In the genomic region with DNA sequence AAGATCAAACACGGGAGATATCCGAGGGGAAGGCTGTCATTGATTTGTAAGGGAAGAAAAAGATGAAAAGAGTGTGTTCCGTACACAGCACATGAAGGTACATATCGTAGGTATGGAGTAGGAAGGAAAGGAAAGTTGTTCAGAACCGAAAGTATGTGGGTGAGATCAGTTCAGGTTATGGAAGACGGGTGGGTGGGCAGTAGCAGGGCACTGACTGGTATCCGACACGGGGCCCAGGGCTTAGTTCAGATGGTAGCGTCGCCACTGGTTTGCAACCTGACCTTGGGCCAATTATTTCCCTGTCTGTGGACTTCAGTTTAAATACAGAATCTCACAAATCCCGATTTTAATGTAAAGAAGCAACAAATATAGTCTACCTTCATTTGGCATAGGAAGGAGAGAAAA, we compare ENCODE assay signal across 8 cellular contexts. TPM values are rescaled to one million over a fixed set of nuclear protein-coding genes. Genes with fewer than 3 reads are reported as not detected.
DNase-seq lines count a peak whose midpoint lies in the region; ATAC-seq, FAIRE-seq and TF ChIP-seq lines count a peak whose summit lies in the region.

No MANE protein-coding gene starts in this region.

- TF ChIP-seq POLR2A in H54 (IDR thresholded peaks at IDR 0.05; ENCODE audit: low read depth, low read length), result no peak

- POLR2A ChIA-PET in BJ (lab: Charles Lee), result no interaction called here

- no peak for FAIRE-seq in H54 (lab: Jason Lieb, UNC)

- no peak for ATAC-seq in HG02798 (IDR thresholded peaks at IDR 0.05; ENCODE audit: poor library complexity, unreplicated experiment)
- ATAC-seq in HG03342 (IDR thresholded peaks at IDR 0.05; ENCODE audit: unreplicated experiment), result no peak

- CTCF ChIA-PET in BJ (lab: Yijun Ruan, JAX), result interaction anchor here (0.9 to 1.8 kb wide), 4 partner anchors 9 to 108 kb away, joined by 3 to 5 read pairs (median 4); no protein-coding TSS in a partner anchor

- TF ChIP-seq CTCF in BJ (IDR thresholded peaks at IDR 0.05; ENCODE audit: insufficient read depth, low read depth, low read length), result no peak

- peak overlapping the region; percentile 82 for H3K4me3 ChIP-seq in BJ (ENCODE audit: low read depth, low read length)

- peak overlapping the region; percentile 92 for H3K27ac ChIP-seq in angular gyrus (ENCODE audit: low read depth, low read length)

- H3K27me3 ChIP-seq in BJ (ENCODE audit: control insufficient read depth, insufficient read depth, low read length), result no peaks in the 10 kb centered on the region

- DNase-seq in BJ (ENCODE audit: low read depth), result no peak
- peak; percentile 12 for DNase-seq in LoVo (ENCODE audit: low spot score)
- DNase-seq in kidney glomerular epithelial cell (lab: John Stamatoyannopoulos, UW), result peak; percentile 42
- DNase-seq in stimulated activated CD4-positive, alpha-beta T cell treated with anti-CD3 and anti-CD28 coated beads, Interleukin-4, amount 100 ng/mL, for 24 hours, result peak; percentile 42
- DNase-seq in H54 (ENCODE audit: insufficient read length, low spot score), result no peak

- peaks cover 5% of the 10 kb centered on the region for H3K36me3 ChIP-seq in BJ (ENCODE audit: control insufficient read depth, insufficient read depth, low read length)

RNA-seq across cellular contexts. Expression of a gene that starts 27.8 kb away (rescaled TPM):
- polyA plus RNA-seq in BJ (2011; rRNA removed), result not detected in 2 replicates
- polyA minus RNA-seq in BJ (2011; rRNA and poly(A)+ RNA removed), result not detected in 2 replicates

Comparison
In these comparisons a context has a peak if more than half of its experiments do, and no peak if none do; other contexts are left out.
1. DNase-seq: peak in LoVo (single experiment), kidney glomerular epithelial cell (single experiment) and stimulated activated CD4-positive, alpha-beta T cell treated with anti-CD3 and anti-CD28 coated beads, Interleukin-4, amount 100 ng/mL, for 24 hours (single experiment); none in BJ (single experiment) and H54 (single experiment).